15 cellular contexts compared by ENCODE assay signal in the genomic region with DNA sequence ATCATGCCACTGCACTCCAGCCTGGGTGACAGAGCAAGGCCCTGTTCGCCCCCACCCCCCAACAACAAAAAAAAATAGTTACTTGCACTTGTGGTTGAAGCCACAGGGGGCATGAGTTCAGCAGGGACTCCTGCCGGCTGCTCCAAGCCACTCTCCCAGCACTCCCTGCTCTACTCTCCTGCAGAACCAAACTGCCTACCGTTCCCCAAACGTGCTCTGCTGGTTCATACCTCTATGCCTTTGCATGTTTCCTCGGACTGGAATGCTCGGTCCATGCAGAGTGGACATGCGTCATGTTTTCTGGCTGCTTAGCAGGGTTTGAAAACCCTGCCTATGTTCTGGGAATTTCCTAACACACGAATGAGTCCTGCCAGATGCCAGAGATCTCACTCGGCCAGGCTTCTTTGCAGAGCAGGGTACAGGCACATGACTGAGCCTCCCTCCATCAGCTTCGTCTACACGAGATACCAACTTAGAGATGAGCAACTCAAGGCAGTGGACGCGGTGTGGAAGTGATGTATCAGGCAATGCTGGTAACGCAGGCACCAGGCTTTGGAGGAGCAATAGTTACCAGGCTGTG. TPM values are rescaled to one million over a fixed set of nuclear protein-coding genes. Genes with fewer than 3 reads are reported as not detected.
DNase-seq lines count a peak whose midpoint lies in the region; ATAC-seq, FAIRE-seq and TF ChIP-seq lines count a peak whose summit lies in the region.
"Had no signal": no experiment of that assay in that cellular context is flagged by ENCODE, and none has a peak within 500 bp of the region (broad histone marks: within the 10 kb centered on the region; RNA-seq: fewer than 3 reads in every experiment).

No MANE protein-coding gene starts in this region.

- H3K27me3 ChIP-seq in MG63 (no peaks in the 10 kb centered on the region), K562 (ENCODE audit: control insufficient read depth in 2 of 2, insufficient read depth in 2 of 2, low read length in 2 of 2) (no peaks in the 10 kb centered on the region), osteoblast (ENCODE audit: insufficient read depth, low read length) (no peaks in the 10 kb centered on the region), ovary (no peaks in the 10 kb centered on the region)
- H3K27me3 ChIP-seq: esophagus squamous epithelium had no signal

- DNase-seq in GM03348 (ENCODE audit: low spot score), result peak; percentile 37
- DNase-seq in MG63, result peak; percentile 26
- peak; percentile 20 to 53 (median 38) for DNase-seq in K562 (ENCODE audit: extremely low read depth in 1 of 4, low spot score in 3 of 4)
- DNase-seq in osteoblast (ENCODE audit: insufficient read length, low spot score, missing footprints), result no peak
- DNase-seq in ovary, result no peak
- DNase-seq in stimulated activated effector memory CD8-positive, alpha-beta T cell treated with anti-CD3 and anti-CD28 coated beads, Interleukin-12 subunit alpha, Interleukin-12 subunit beta, amount 100 ng/mL, for 72 hours (ENCODE audit: low spot score in 2 of 2), result no peak
- no peak for DNase-seq in NCI-H1105 (lab: John Stamatoyannopoulos, UW)
- DNase-seq: activated T-cell treated with anti-CD3 and anti-CD28 coated beads, Interleukin-2, amount 50 U/mL, for 24 hours; DMS153; esophagus squamous epithelium; NCI-H1436; posterior cingulate gyrus; stimulated activated CD4-positive, alpha-beta T cell treated with anti-CD3 and anti-CD28 coated beads, Interleukin-4, amount 100 ng/mL, for 4 hours had no signal

- H3K36me3 ChIP-seq in MG63, result no peaks in the 10 kb centered on the region
- H3K36me3 ChIP-seq in K562 (ENCODE audit: control insufficient read depth, insufficient read depth, low read length), result no peaks in the 10 kb centered on the region
- no peaks in the 10 kb centered on the region for H3K36me3 ChIP-seq in osteoblast (ENCODE audit: insufficient read depth, low read length)
- H3K36me3 ChIP-seq in ovary, result no peaks in the 10 kb centered on the region
- H3K36me3 ChIP-seq: esophagus squamous epithelium had no signal

- no peak overlapping the region for H3K27ac Mint-ChIP-seq in stimulated activated effector memory CD8-positive, alpha-beta T cell treated with anti-CD3 and anti-CD28 coated beads, Interleukin-12 subunit alpha, Interleukin-12 subunit beta, amount 100 ng/mL, for 72 hours
- H3K27ac Mint-ChIP-seq: activated T-cell treated with anti-CD3 and anti-CD28 coated beads, Interleukin-2, amount 50 U/mL, for 24 hours had no signal

- H3K27ac ChIP-seq in K562 (ENCODE audit: extremely low read depth, low read depth, low read length), result no peak overlapping the region
- H3K27ac ChIP-seq in osteoblast (ENCODE audit: low read depth, low read length), result no peak overlapping the region
- H3K27ac ChIP-seq in ovary, result no peak overlapping the region
- H3K27ac ChIP-seq: esophagus squamous epithelium had no signal

- no peaks in the 10 kb centered on the region for H3K36me3 Mint-ChIP-seq in stimulated activated effector memory CD8-positive, alpha-beta T cell treated with anti-CD3 and anti-CD28 coated beads, Interleukin-12 subunit alpha, Interleukin-12 subunit beta, amount 100 ng/mL, for 72 hours

- TF ChIP-seq CTCF in K562 (IDR thresholded peaks at IDR 0.05 in 2 of 3, conservative IDR thresholded peaks at IDR 0.05 in 1 of 3; ENCODE audit: insufficient read depth in 2 of 3, low read depth in 1 of 3, low read length in 3 of 3) (peak; percentile 45 to 61 (median 47); a peak in 5 of 6 replicates), osteoblast (IDR thresholded peaks at IDR 0.05; ENCODE audit: extremely low read depth, low read depth, low read length) (peak; percentile 28), ovary (IDR thresholded peaks at IDR 0.05) (no peak)

- no TSS peak for BruUV-seq in K562 (replicated peaks; lab: Mats Ljungman, UMichigan)

- H3K4me1 Mint-ChIP-seq in stimulated activated effector memory CD8-positive, alpha-beta T cell treated with anti-CD3 and anti-CD28 coated beads, Interleukin-12 subunit alpha, Interleukin-12 subunit beta, amount 100 ng/mL, for 72 hours, result peaks cover 22% of the 10 kb centered on the region

- in situ Hi-C loops in K562 (cut with MboI), result loop anchor here (25.0 kb wide), 1 partner anchor 281 kb away; the partner anchor contains the start of gene WBP4

- H3K9me3 Mint-ChIP-seq in stimulated activated effector memory CD8-positive, alpha-beta T cell treated with anti-CD3 and anti-CD28 coated beads, Interleukin-12 subunit alpha, Interleukin-12 subunit beta, amount 100 ng/mL, for 72 hours, result no peaks in the 10 kb centered on the region
- H3K9me3 Mint-ChIP-seq: activated T-cell treated with anti-CD3 and anti-CD28 coated beads, Interleukin-2, amount 50 U/mL, for 24 hours had no signal

- no peak for FAIRE-seq in K562 (lab: Jason Lieb, UNC)
- FAIRE-seq: TTC549 had no signal

- H3K9ac ChIP-seq in K562 (ENCODE audit: insufficient read depth in 1 of 2, low read depth in 2 of 2, low read length in 2 of 2), result no peak overlapping the region

- WGBS in K562 (ENCODE audit: insufficient coverage, low coverage, missing lambda C conversion rate), result 31% methylated on average over 10 of the region's 14 CpGs
- WGBS in ovary, 3 donors, result 60 to 70% (median 66%) methylated on average over 14 of the region's 14 CpGs

- CTCF ChIA-PET in K562 (lab: Yijun Ruan, JAX; ENCODE audit: low intra/inter-chr PET ratio), result interaction anchor here (0.7 kb wide), 2 partner anchors 212 to 441 kb away, joined by 3 to 4 read pairs; no protein-coding TSS in a partner anchor

- H3K4me1 ChIP-seq in K562 (replicated peaks in 1 of 2; ENCODE audit: control insufficient read depth in 2 of 2, insufficient read depth in 2 of 2, low read length in 2 of 2) (peaks cover 4 to 8% of the 10 kb centered on the region in 2 experiments; a peak in 3 of 5 replicates), osteoblast (ENCODE audit: insufficient read depth, low read length) (peaks cover 9% of the 10 kb centered on the region), ovary (ENCODE audit: insufficient read depth) (no peaks in the 10 kb centered on the region)

- no peak for TF ChIP-seq EP300 in K562 (IDR thresholded peaks at IDR 0.05; ENCODE audit: low read length)
- no peak for TF ChIP-seq EP300 in ovary (IDR thresholded peaks at IDR 0.05)

- no peaks in the 10 kb centered on the region for H3K79me2 ChIP-seq in K562 (ENCODE audit: control insufficient read depth, insufficient read depth, low read length)
- no peaks in the 10 kb centered on the region for H3K79me2 ChIP-seq in osteoblast (ENCODE audit: insufficient read depth, low read length)

- intact Hi-C loops in K562 (cut with micrococcal nuclease), result loop anchor here (10.0 kb wide), 1 partner anchor 244 kb away; no protein-coding TSS in a partner anchor
- intact Hi-C loops in ovary (cut with DNase I), result loop anchor here in 1 of 4 donors (10.0 kb wide), 1 partner anchor 274 kb away; no protein-coding TSS in a partner anchor

- H3K9me1 ChIP-seq in K562 (ENCODE audit: control insufficient read depth, insufficient read depth, low read length), result no peaks in the 10 kb centered on the region

- TF ChIP-seq RAD21 in K562 (CRISPR knock-in tag; conservative IDR thresholded peaks at IDR 0.05 in 1 of 2, IDR thresholded peaks at IDR 0.05 in 1 of 2), result 0 out of 4 replicates have a peak, but pooled peaks of 1 of the 2 experiments have one; percentile 10

- peak overlapping the region; percentile 85 for H2AFZ ChIP-seq in K562 (ENCODE audit: low read depth, low read length)
- H2AFZ ChIP-seq in osteoblast (ENCODE audit: low read length), result peak overlapping the region; percentile 5

- no peaks in the 10 kb centered on the region for H3K9me3 ChIP-seq in MG63
- no peaks in the 10 kb centered on the region for H3K9me3 ChIP-seq in K562 (replicated peaks; ENCODE audit: control insufficient read depth, insufficient read depth, low read depth, low read length)
- H3K9me3 ChIP-seq in osteoblast (ENCODE audit: low read depth, low read length), result no peaks in the 10 kb centered on the region
- H3K9me3 ChIP-seq in ovary, result no peaks in the 10 kb centered on the region
- H3K9me3 ChIP-seq: esophagus squamous epithelium had no signal

- H3K4me3 ChIP-seq in MG63 (no peak overlapping the region), K562 (no peak overlapping the region), osteoblast (ENCODE audit: insufficient read depth, low read length) (no peak overlapping the region), ovary (no peak overlapping the region)
- H3K4me3 ChIP-seq: esophagus squamous epithelium had no signal

- POLR2A ChIA-PET in K562 (lab: Yijun Ruan, JAX), result interaction anchor here (0.6 kb wide), 1 partner anchor 148 kb away, joined by 3 read pairs; no protein-coding TSS in a partner anchor

- ATAC-seq in K562 (peak; percentile 78), HG03439 (IDR thresholded peaks at IDR 0.05; ENCODE audit: unreplicated experiment) (no peak)
- ATAC-seq in stimulated activated effector memory CD8-positive, alpha-beta T cell treated with anti-CD3 and anti-CD28 coated beads, Interleukin-12 subunit alpha, Interleukin-12 subunit beta, amount 100 ng/mL, for 72 hours, result no peak

- H3K4me3 Mint-ChIP-seq in stimulated activated effector memory CD8-positive, alpha-beta T cell treated with anti-CD3 and anti-CD28 coated beads, Interleukin-12 subunit alpha, Interleukin-12 subunit beta, amount 100 ng/mL, for 72 hours, result no peak overlapping the region
- H3K4me3 Mint-ChIP-seq: activated T-cell treated with anti-CD3 and anti-CD28 coated beads, Interleukin-2, amount 50 U/mL, for 24 hours had no signal

- H4K20me1 ChIP-seq in K562 (replicated peaks; ENCODE audit: control insufficient read depth, insufficient read depth, low read length) (no peaks in the 10 kb centered on the region), osteoblast (ENCODE audit: insufficient read depth, low read length) (no peaks in the 10 kb centered on the region)

- H3K4me2 ChIP-seq in K562 (ENCODE audit: insufficient read depth, low read length) (no peak overlapping the region; the same call in 1 of the 2 replicates), osteoblast (ENCODE audit: insufficient read depth, low read length) (no peak overlapping the region)

- TF ChIP-seq POLR2A in K562 (conservative IDR thresholded peaks at IDR 0.05) (no peak), ovary (IDR thresholded peaks at IDR 0.05) (no peak)

RNA-seq across cellular contexts. Expression of gene SLC25A15, which starts 8.5 kb away (rescaled TPM):
- 38.1 and 57.4 TPM in 2 replicates for total RNA-seq in MG63 (2014; rRNA removed; shearing (Covaris generic); ENCODE audit: low replicate concordance)
- 8.2 and 9.6 TPM in 2 replicates for total RNA-seq in K562 (2011; cell fraction: chromatin; rRNA removed; ENCODE audit: low replicate concordance)
- 7.4 and 8.2 TPM in 2 replicates for total RNA-seq in K562 (2011; cell fraction: nucleolus; rRNA removed)
- total RNA-seq in K562 (2011; cell fraction: nucleoplasm; rRNA removed), result 8.7 and 9.5 TPM in 2 replicates
- total RNA-seq in K562 (2014; rRNA removed) (30.5 TPM in 2 replicates), K562 (2014; rRNA removed; fragmentation: Illumina TruSeq; extraction: Trizol) (23.1 and 23.8 TPM in 2 replicates), K562 (2015; rRNA removed; fragmentation: Illumina TruSeq; extraction: Trizol) (20.3 and 20.7 TPM in 2 replicates), K562 (2021) (23.5 and 23.9 TPM in 2 replicates), osteoblast (9.4 TPM in 2 replicates), ovary (1 to 10 TPM; 2.3 to 8.4 (median 4.6) TPM)
- polyA plus RNA-seq in K562 (2011; rRNA removed) (15.5 and 24.2 TPM in 2 replicates), K562 (2014; fragmentation: Illumina TruSeq; extraction: Trizol) (16.2 and 19.0 TPM in 2 replicates), K562 (2014; fragmentation: Nextera tagmentation; extraction: Ambion mirVana) (1 to 10 TPM; 3.5 to 6.6 TPM), K562 (2014; rRNA removed) (14.9 and 18.9 TPM in 2 replicates), ovary (10 to 100 TPM in 1 of 2 donors, 1 to 10 TPM in 1; 1.7 to 15.4 TPM)
- polyA plus RNA-seq in K562 (2011; cell fraction: cytosol; rRNA removed), result 16.3 and 17.3 TPM in 2 replicates
- 7.8 and 9.3 TPM in 2 replicates for polyA plus RNA-seq in K562 (2011; cell fraction: nucleus; rRNA removed)
- 8.7 and 14.1 TPM in 2 replicates for polyA plus RNA-seq in K562 (2012)
- 34.0 and 38.3 TPM in 2 replicates for polyA minus RNA-seq in K562 (2011; rRNA and poly(A)+ RNA removed)
- 20.4 and 25.9 TPM in 2 replicates for polyA minus RNA-seq in K562 (2011; cell fraction: cytosol; rRNA and poly(A)+ RNA removed)
- 5.7 and 8.2 TPM in 2 replicates for polyA minus RNA-seq in K562 (2011; cell fraction: nucleus; rRNA and poly(A)+ RNA removed)

RNA-seq across cellular contexts. Expression of gene MRPS31, which starts 9.9 kb away (rescaled TPM):
- 14.0 and 21.8 TPM in 2 replicates for total RNA-seq in MG63 (2014; rRNA removed; shearing (Covaris generic); ENCODE audit: low replicate concordance)
- total RNA-seq in K562 (2011; cell fraction: chromatin; rRNA removed; ENCODE audit: low replicate concordance), result 9.8 and 32.6 TPM in 2 replicates
- total RNA-seq in K562 (2011; cell fraction: nucleolus; rRNA removed), result 6.0 and 6.3 TPM in 2 replicates
- total RNA-seq in K562 (2011; cell fraction: nucleoplasm; rRNA removed), result 10.9 and 12.4 TPM in 2 replicates
- 20.2 and 20.3 TPM in 2 replicates for total RNA-seq in K562 (2014; rRNA removed)
- 37.7 and 39.8 TPM in 2 replicates for total RNA-seq in K562 (2014; rRNA removed; fragmentation: Illumina TruSeq; extraction: Trizol)
- 26.7 and 30.9 TPM in 2 replicates for total RNA-seq in K562 (2015; rRNA removed; fragmentation: Illumina TruSeq; extraction: Trizol)
- total RNA-seq in K562 (2021), result 23.7 and 24.9 TPM in 2 replicates
- 22.7 and 32.1 TPM in 2 replicates for polyA plus RNA-seq in K562 (2011; rRNA removed)
- polyA plus RNA-seq in K562 (2011; cell fraction: cytosol; rRNA removed), result 7.2 and 10.4 TPM in 2 replicates
- polyA plus RNA-seq in K562 (2011; cell fraction: nucleus; rRNA removed), result 8.4 and 10.9 TPM in 2 replicates
- polyA plus RNA-seq in K562 (2012), result 18.5 and 20.7 TPM in 2 replicates
- 29.3 and 39.3 TPM in 2 replicates for polyA plus RNA-seq in K562 (2014; fragmentation: Illumina TruSeq; extraction: Trizol)
- polyA plus RNA-seq in K562 (2014; fragmentation: Nextera tagmentation; extraction: Ambion mirVana), result 10 to 100 TPM; 50.8 to 57.8 TPM
- 32.9 and 37.1 TPM in 2 replicates for polyA plus RNA-seq in K562 (2014; rRNA removed)
- polyA minus RNA-seq in K562 (2011; rRNA and poly(A)+ RNA removed), result 21.1 and 23.8 TPM in 2 replicates
- polyA minus RNA-seq in K562 (2011; cell fraction: cytosol; rRNA and poly(A)+ RNA removed), result 7.0 and 8.1 TPM in 2 replicates
- polyA minus RNA-seq in K562 (2011; cell fraction: nucleus; rRNA and poly(A)+ RNA removed), result 7.4 and 17.3 TPM in 2 replicates
- 13.4 and 18.0 TPM in 2 replicates for total RNA-seq in osteoblast
- total RNA-seq in ovary, result 10 to 100 TPM; 17.2 to 27.1 (median 19.1) TPM
- polyA plus RNA-seq in ovary, result 10 to 100 TPM; 21.1 to 25.4 TPM

Comparison
In these comparisons a context has a peak if more than half of its experiments do, and no peak if none do; other contexts are left out.
1. DNase-seq: peak in GM03348 (single experiment), MG63 (single experiment) and K562 (4 of 4); none in osteoblast (single experiment), ovary (0 of 5), stimulated activated effector memory CD8-positive, alpha-beta T cell treated with anti-CD3 and anti-CD28 coated beads, Interleukin-12 subunit alpha, Interleukin-12 subunit beta, amount 100 ng/mL, for 72 hours (0 of 2) and NCI-H1105 (single experiment).
2. CTCF ChIP-seq: peak in K562 (3 of 3) and osteoblast (single experiment); none in ovary (0 of 3).